12 cellular contexts compared by ENCODE assay signal in genomic region chr12:106329231-106329985, GRCh38. TPM values are rescaled to one million over a fixed set of nuclear protein-coding genes. Genes with fewer than 3 reads are reported as not detected.
A peak's percentile ranks its signal among the peaks of the same experiment; 100 is the strongest.
DNase-seq lines count a peak whose midpoint lies in the region; ATAC-seq and TF ChIP-seq lines count a peak whose summit lies in the region.
"Had no signal": no experiment of that assay in that cellular context is flagged by ENCODE, and none has a peak within 500 bp of the region (broad histone marks: within the 10 kb centered on the region; RNA-seq: fewer than 3 reads in every experiment).

No MANE protein-coding gene starts in this region.

- intact Hi-C loops in sciatic nerve (cut with DNase I) (no loop called here), colonic mucosa (cut with DNase I) (no loop called here), ascending aorta (cut with DNase I) (no loop called here)

- H3K27ac ChIP-seq in colonic mucosa: no peak overlapping the region
- no peak overlapping the region for H3K27ac ChIP-seq in ascending aorta

- no peaks in the 10 kb centered on the region for H3K36me3 ChIP-seq in colonic mucosa
- peaks cover 27 to 49% of the 10 kb centered on the region in 2 donors for H3K36me3 ChIP-seq in ascending aorta

- H3K4me3 ChIP-seq in fibroblast of mammary gland (ENCODE audit: control insufficient read depth, low read depth, low read length) (no peak overlapping the region), colonic mucosa (no peak overlapping the region), ascending aorta (no peak overlapping the region)

- H3K27me3 ChIP-seq in colonic mucosa (no peaks in the 10 kb centered on the region), ascending aorta (no peaks in the 10 kb centered on the region)

- H3K4me1 ChIP-seq in colonic mucosa (no peaks in the 10 kb centered on the region), ascending aorta (no peaks in the 10 kb centered on the region)

- H3K9me3 ChIP-seq in colonic mucosa (no peaks in the 10 kb centered on the region), ascending aorta (no peaks in the 10 kb centered on the region)

- no peak overlapping the region for H3K9ac ChIP-seq in colonic mucosa (ENCODE audit: low read depth in 2 of 2, low read length in 2 of 2)

- DNase-seq in MV-4-11 (lab: John Stamatoyannopoulos, UW) (peak; percentile 43), NCI-H69 (lab: John Stamatoyannopoulos, UW) (peak; percentile 98), fibroblast of mammary gland (ENCODE audit: low read depth) (peak; percentile 10), sciatic nerve (ENCODE audit: low spot score) (no peak), colonic mucosa (no peak), epidermal melanocyte (ENCODE audit: insufficient read length, low spot score) (no peak), ascending aorta (ENCODE audit: low spot score in 2 of 2) (no peak), pons (ENCODE audit: low spot score) (no peak)
- DNase-seq: CD4-positive, CD25-positive, alpha-beta regulatory T cell; kidney glomerular epithelial cell; naive thymus-derived CD4-positive, alpha-beta T cell had no signal

- ATAC-seq in sciatic nerve: peak; percentile 49
- ATAC-seq: naive thymus-derived CD4-positive, alpha-beta T cell; SK-N-SH treated with all-trans-retinoic acid at 6 μM for 48 hours had no signal

- TF ChIP-seq CTCF in fibroblast of mammary gland (conservative IDR thresholded peaks at IDR 0.05; ENCODE audit: control insufficient read depth, insufficient read depth, low read depth, low read length) (no peak), colonic mucosa (IDR thresholded peaks at IDR 0.05) (no peak), ascending aorta (IDR thresholded peaks at IDR 0.05) (no peak)

RNA-seq across cellular contexts. Expression of gene TCP11L2, which starts 26.9 kb away (rescaled TPM):
- 52.1 TPM for total RNA-seq in sciatic nerve
- total RNA-seq in colonic mucosa: 10 to 100 TPM; 13.3 to 45.6 TPM
- total RNA-seq in ascending aorta: 16.0 TPM

RNA-seq across cellular contexts. Expression of gene POLR3B, which starts 28.1 kb away (rescaled TPM):
- 6.1 TPM for total RNA-seq in sciatic nerve
- total RNA-seq in colonic mucosa: 10 to 100 TPM in 1 of 2 donors, 1 to 10 TPM in 1; 5.7 to 10.4 TPM
- total RNA-seq in ascending aorta: 0.21 TPM

Comparison
In these comparisons a context has a peak if more than half of its experiments do, and no peak if none do; other contexts are left out.
1. DNase-seq: peak in MV-4-11 (single experiment), NCI-H69 (single experiment) and fibroblast of mammary gland (single experiment); none in sciatic nerve (single experiment), colonic mucosa (single experiment), epidermal melanocyte (single experiment), ascending aorta (0 of 2) and pons (single experiment).